In the genomic region with DNA sequence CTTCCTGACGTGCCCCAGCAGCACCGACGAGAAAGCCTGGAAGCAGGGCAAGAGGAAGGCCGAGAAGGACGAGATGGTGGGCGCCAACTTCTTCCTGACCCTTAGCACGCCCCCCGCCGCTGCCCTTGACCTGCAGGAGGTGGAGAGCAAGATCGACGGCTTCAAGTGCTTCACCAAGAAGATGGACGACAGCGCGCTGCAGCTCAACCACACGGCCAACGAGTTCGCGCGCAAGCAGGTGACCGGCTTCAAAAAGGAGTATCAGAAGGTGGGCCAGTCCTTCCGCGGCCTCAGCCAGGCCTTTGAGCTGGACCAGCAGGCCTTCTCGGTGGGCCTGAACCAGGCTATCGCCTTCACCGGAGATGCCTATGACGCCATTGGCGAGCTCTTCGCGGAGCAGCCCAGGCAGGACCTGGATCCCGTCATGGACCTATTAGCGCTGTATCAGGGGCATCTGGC, we compare ENCODE assay signal across 9 cellular contexts. TPM values are rescaled to one million over a fixed set of nuclear protein-coding genes. Genes with fewer than 3 reads are reported as not detected.
DNase-seq lines count a peak whose midpoint lies in the region; FAIRE-seq and TF ChIP-seq lines count a peak whose summit lies in the region.
"Had no signal": no experiment of that assay in that cellular context is flagged by ENCODE, and none has a peak within 500 bp of the region (broad histone marks: within the 10 kb centered on the region; RNA-seq: fewer than 3 reads in every experiment).

No MANE protein-coding gene starts in this region.

- H3K36me3 ChIP-seq in GM23248 (ENCODE audit: low read depth) (no peaks in the 10 kb centered on the region), right atrium auricular region (no peaks in the 10 kb centered on the region)

- DNase-seq in GM23248, result peak; percentile 55
- no peak for DNase-seq in activated T-helper 1 cell treated with anti-CD3 and anti-CD28 coated beads, Interleukin-12 subunit alpha, Interleukin-12 subunit beta, Interleukin-2, Interleukin-4 antibody, amounts not matched to agents 30 ng/mL and 10 ng/mL and 1 ng/mL, durations not matched to agents 14 hours and 24 hours and 36 hours (ENCODE audit: low spot score)
- DNase-seq in right atrium auricular region (ENCODE audit: low spot score), result no peak
- DNase-seq in skeletal muscle cell (ENCODE audit: low read depth), result no peak
- DNase-seq in RCC 7860 (ENCODE audit: low spot score), result no peak
- no peak for DNase-seq in kidney glomerular epithelial cell (lab: John Stamatoyannopoulos, UW)
- no peak for DNase-seq in NCI-H1436 (lab: John Stamatoyannopoulos, UW)
- DNase-seq in GM10266 (ENCODE audit: extremely low spot score), result no peak

- no peak for TF ChIP-seq CTCF in right atrium auricular region (IDR thresholded peaks at IDR 0.05)
- no peak for TF ChIP-seq CTCF in GM10266 (IDR thresholded peaks at IDR 0.05; ENCODE audit: control insufficient read depth, insufficient read depth, low read depth, missing control alignments)

- H3K9me3 Mint-ChIP-seq in activated T-helper 1 cell treated with anti-CD3 and anti-CD28 coated beads, Interleukin-12 subunit alpha, Interleukin-12 subunit beta, Interleukin-2, Interleukin-4 antibody, amounts not matched to agents 30 ng/mL and 10 ng/mL and 1 ng/mL, durations not matched to agents 14 hours and 24 hours and 36 hours, result no peaks in the 10 kb centered on the region

- peak overlapping the region; percentile 98 for H3K4me2 ChIP-seq in GM23248 (ENCODE audit: unreplicated experiment)

- 28 to 38% methylated on average over 30 to 31 of the region's 31 CpGs for whole genome bisulfite sequencing in GM23248 (ENCODE audit: low coverage in 1 of 2, low lambda C conversion rate in 2 of 2, missing lambda C conversion rate in 2 of 2), 2 experiments

- 0 out of 2 replicates have a peak, but pooled peaks cover 5% of the 10 kb centered on the region for H4K20me1 ChIP-seq in GM23248 (ENCODE audit: insufficient read depth)

- no peaks in the 10 kb centered on the region for H3K9me2 ChIP-seq in GM23248 (ENCODE audit: insufficient read depth)

- peak overlapping the region; percentile 86 for H3K4me3 Mint-ChIP-seq in activated T-helper 1 cell treated with anti-CD3 and anti-CD28 coated beads, Interleukin-12 subunit alpha, Interleukin-12 subunit beta, Interleukin-2, Interleukin-4 antibody, amounts not matched to agents 30 ng/mL and 10 ng/mL and 1 ng/mL, durations not matched to agents 14 hours and 24 hours and 36 hours

- peak overlapping the region; percentile 55 for H3K27ac ChIP-seq in GM23248
- peak overlapping the region; percentile 89 to 91 for H3K27ac ChIP-seq in right atrium auricular region

- H3K27me3 ChIP-seq in GM23248 (replicated peaks; ENCODE audit: insufficient read depth), result no peaks in the 10 kb centered on the region
- no peaks in the 10 kb centered on the region for H3K27me3 ChIP-seq in right atrium auricular region

- in situ Hi-C loops in GM23248 (cut with MboI), result loop anchor here (10.0 kb wide), 2 partner anchors 346 to 636 kb away; no protein-coding TSS in a partner anchor

- H3K4me1 Mint-ChIP-seq in activated T-helper 1 cell treated with anti-CD3 and anti-CD28 coated beads, Interleukin-12 subunit alpha, Interleukin-12 subunit beta, Interleukin-2, Interleukin-4 antibody, amounts not matched to agents 30 ng/mL and 10 ng/mL and 1 ng/mL, durations not matched to agents 14 hours and 24 hours and 36 hours (ENCODE audit: low read depth), result peaks cover 58% of the 10 kb centered on the region

- H3K79me2 ChIP-seq in GM23248 (ENCODE audit: insufficient read depth), result peaks cover 64% of the 10 kb centered on the region

- 0 out of 2 replicates have a peak overlapping the region, but pooled peaks have one; percentile 40 for H2AFZ ChIP-seq in GM23248

- no peaks in the 10 kb centered on the region for H3K9me3 ChIP-seq in GM23248 (ENCODE audit: low read depth)
- no peaks in the 10 kb centered on the region for H3K9me3 ChIP-seq in right atrium auricular region

- H3K27me3 Mint-ChIP-seq in activated T-helper 1 cell treated with anti-CD3 and anti-CD28 coated beads, Interleukin-12 subunit alpha, Interleukin-12 subunit beta, Interleukin-2, Interleukin-4 antibody, amounts not matched to agents 30 ng/mL and 10 ng/mL and 1 ng/mL, durations not matched to agents 14 hours and 24 hours and 36 hours (ENCODE audit: insufficient read depth), result peaks cover 16% of the 10 kb centered on the region

- FAIRE-seq in RCC 7860 (lab: Jason Lieb, UNC), result no peak
- FAIRE-seq: GM19239 had no signal

- H3K27ac Mint-ChIP-seq in activated T-helper 1 cell treated with anti-CD3 and anti-CD28 coated beads, Interleukin-12 subunit alpha, Interleukin-12 subunit beta, Interleukin-2, Interleukin-4 antibody, amounts not matched to agents 30 ng/mL and 10 ng/mL and 1 ng/mL, durations not matched to agents 14 hours and 24 hours and 36 hours, result peak overlapping the region; percentile 34

- H3F3A ChIP-seq in GM23248 (ENCODE audit: insufficient read depth), result peaks cover 52% of the 10 kb centered on the region

- peaks cover 54% of the 10 kb centered on the region for H3K4me1 ChIP-seq in GM23248 (ENCODE audit: insufficient read depth)
- peaks cover 0 to 62% of the 10 kb centered on the region in 2 donors for H3K4me1 ChIP-seq in right atrium auricular region

- H3K9ac ChIP-seq in GM23248, result peak overlapping the region; percentile 73

- peaks cover 34% of the 10 kb centered on the region for H3K36me3 Mint-ChIP-seq in activated T-helper 1 cell treated with anti-CD3 and anti-CD28 coated beads, Interleukin-12 subunit alpha, Interleukin-12 subunit beta, Interleukin-2, Interleukin-4 antibody, amounts not matched to agents 30 ng/mL and 10 ng/mL and 1 ng/mL, durations not matched to agents 14 hours and 24 hours and 36 hours (ENCODE audit: low read depth)

- intact Hi-C loops in activated T-helper 1 cell treated with anti-CD3 and anti-CD28 coated beads, Interleukin-12 subunit alpha, Interleukin-12 subunit beta, Interleukin-2, Interleukin-4 antibody, amounts not matched to agents 30 ng/mL and 10 ng/mL and 1 ng/mL, durations not matched to agents 14 hours and 24 hours and 36 hours (cut with micrococcal nuclease), result loop anchor here (5.0 kb wide), 1 partner anchor 653 kb away; the partner anchor contains the start of gene CDC20B

- H3K4me3 ChIP-seq in GM23248, result peak overlapping the region; percentile 98
- H3K4me3 ChIP-seq in right atrium auricular region, result peak overlapping the region; percentile 92 to 99
- H3K4me3 ChIP-seq in skeletal muscle cell (ENCODE audit: low read depth, low read length), result peak overlapping the region; percentile 87

RNA-seq across cellular contexts. Expression of gene SNX18, which starts 1.6 kb away (rescaled TPM):
- total RNA-seq in GM23248 (2014; rRNA removed; shearing (Covaris generic)), result 74.4 and 77.3 TPM in 2 replicates
- polyA plus RNA-seq in GM23248 (2016; fragmentation: Nextera tagmentation; extraction: Ambion mirVana), result 13.5 and 14.2 TPM in 2 replicates
- 25.4 and 27.9 TPM in 2 replicates for total RNA-seq in activated T-helper 1 cell treated with anti-CD3 and anti-CD28 coated beads, Interleukin-12 subunit alpha, Interleukin-12 subunit beta, Interleukin-2, Interleukin-4 antibody, amounts not matched to agents 30 ng/mL and 10 ng/mL and 1 ng/mL, durations not matched to agents 14 hours and 24 hours and 36 hours
- 10 to 100 TPM; 15.8 to 22.2 TPM for total RNA-seq in right atrium auricular region
